8 cellular contexts compared by ENCODE assay signal in the genomic region with DNA sequence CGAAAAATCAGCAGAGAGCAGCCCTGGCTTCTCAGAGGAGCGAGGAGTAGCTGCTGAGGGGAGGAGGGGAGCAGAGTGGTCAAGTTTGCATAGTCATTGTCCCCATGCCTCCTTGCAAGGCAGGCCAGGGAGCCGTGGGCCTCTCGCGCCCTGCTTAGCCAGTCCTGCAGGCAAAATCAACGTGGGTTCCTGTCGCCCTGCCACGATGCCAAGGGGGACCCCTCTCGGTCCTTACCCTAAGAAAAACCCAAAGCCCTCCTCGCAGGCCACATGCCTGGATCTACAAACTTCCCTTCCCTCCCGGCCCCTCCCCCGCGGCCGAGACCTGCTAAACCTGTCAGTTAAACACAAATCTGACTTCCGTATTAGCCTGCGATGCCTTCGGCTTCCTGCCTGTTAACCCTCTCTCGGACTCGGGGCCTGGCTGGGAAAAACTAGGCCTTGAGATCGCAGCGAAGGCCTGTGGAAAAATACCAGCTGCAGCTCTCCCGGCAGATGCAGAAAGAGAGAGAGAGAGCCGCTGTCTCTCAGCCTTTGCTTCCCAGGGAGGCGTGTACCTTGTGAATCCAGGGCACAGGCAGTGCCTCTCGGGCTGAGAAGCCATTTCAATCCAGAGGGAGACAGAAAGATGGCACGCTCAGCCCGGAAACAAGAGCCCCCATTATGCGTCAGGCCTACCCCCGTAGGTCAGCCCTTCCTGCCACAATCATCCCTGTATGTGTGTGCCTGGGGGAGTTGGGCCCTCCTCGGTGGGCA. TPM values are rescaled to one million over a fixed set of nuclear protein-coding genes. Genes with fewer than 3 reads are reported as not detected.
A peak's percentile ranks its signal among the peaks of the same experiment; 100 is the strongest.
DNase-seq lines count a peak whose midpoint lies in the region; ATAC-seq and TF ChIP-seq lines count a peak whose summit lies in the region.

No MANE protein-coding gene starts in this region.

- H3K27ac ChIP-seq in HUES6 (ENCODE audit: low read depth, low read length): peak overlapping the region; percentile 100

- TF ChIP-seq CTCF in neural crest cell (conservative IDR thresholded peaks at IDR 0.05): no peak

- H3K27ac Mint-ChIP-seq in activated T-helper 2 cell treated with anti-CD3 and anti-CD28 coated beads, Interferon-gamma antibody, Interleukin-2, Interleukin-4, amounts not matched to agents 10 μg/mL and 5 μg/mL and 100 μg/mL, durations not matched to agents 14 hours and 24 hours and 36 hours: peak overlapping the region; percentile 100
- H3K27ac Mint-ChIP-seq in neural crest cell (ENCODE audit: unreplicated experiment): peak overlapping the region; percentile 99
- H3K27ac Mint-ChIP-seq in stimulated activated naive CD8-positive, alpha-beta T cell treated with anti-CD3 and anti-CD28 coated beads, Interleukin-15, amount 100 ng/mL, for 72 hours: peak overlapping the region; percentile 99 to 100

- H3K36me3 ChIP-seq in HUES6 (ENCODE audit: control insufficient read depth, insufficient read depth, low read length): peaks cover 14% of the 10 kb centered on the region

- peak; percentile 84 for DNase-seq in CD1c-positive myeloid dendritic cell (ENCODE audit: extremely low spot score)
- DNase-seq in activated T-helper 2 cell treated with anti-CD3 and anti-CD28 coated beads, Interferon-gamma antibody, Interleukin-2, Interleukin-4, amounts not matched to agents 10 μg/mL and 5 μg/mL and 100 μg/mL, durations not matched to agents 14 hours and 24 hours and 36 hours (ENCODE audit: low spot score): peak; percentile 62
- DNase-seq in fibroblast of the conjunctiva (ENCODE audit: low read depth): peak; percentile 63
- DNase-seq in neural crest cell (ENCODE audit: low read depth, low spot score): peak; percentile 61
- DNase-seq in stimulated activated naive CD8-positive, alpha-beta T cell treated with anti-CD3 and anti-CD28 coated beads, Interleukin-15, amount 100 ng/mL, for 72 hours: peak; percentile 62 to 81

- H3K36me3 Mint-ChIP-seq in activated T-helper 2 cell treated with anti-CD3 and anti-CD28 coated beads, Interferon-gamma antibody, Interleukin-2, Interleukin-4, amounts not matched to agents 10 μg/mL and 5 μg/mL and 100 μg/mL, durations not matched to agents 14 hours and 24 hours and 36 hours (ENCODE audit: low read depth): peaks cover 33% of the 10 kb centered on the region
- H3K36me3 Mint-ChIP-seq in neural crest cell (ENCODE audit: low read depth): no peaks in the 10 kb centered on the region

- H3K27me3 ChIP-seq in HUES6 (ENCODE audit: control insufficient read depth, insufficient read depth, low read length): no peaks in the 10 kb centered on the region

- intact Hi-C loops in activated T-helper 2 cell treated with anti-CD3 and anti-CD28 coated beads, Interferon-gamma antibody, Interleukin-2, Interleukin-4, amounts not matched to agents 10 μg/mL and 5 μg/mL and 100 μg/mL, durations not matched to agents 14 hours and 24 hours and 36 hours (cut with micrococcal nuclease): loop anchor here (2.0 to 10.0 kb wide), 7 partner anchors 23 to 257 kb away; a partner anchor contains a TSS

- H3K9ac ChIP-seq in HUES6 (ENCODE audit: low read length): peak overlapping the region; percentile 95

- no peaks in the 10 kb centered on the region for H3K9me3 ChIP-seq in HUES6 (ENCODE audit: control insufficient read depth, insufficient read depth, low read depth, low read length)

- H3K27me3 Mint-ChIP-seq in activated T-helper 2 cell treated with anti-CD3 and anti-CD28 coated beads, Interferon-gamma antibody, Interleukin-2, Interleukin-4, amounts not matched to agents 10 μg/mL and 5 μg/mL and 100 μg/mL, durations not matched to agents 14 hours and 24 hours and 36 hours (ENCODE audit: low read depth): no peaks in the 10 kb centered on the region
- no peaks in the 10 kb centered on the region for H3K27me3 Mint-ChIP-seq in neural crest cell (ENCODE audit: low read depth)
- H3K27me3 Mint-ChIP-seq in stimulated activated naive CD8-positive, alpha-beta T cell treated with anti-CD3 and anti-CD28 coated beads, Interleukin-15, amount 100 ng/mL, for 72 hours: no peaks in the 10 kb centered on the region

- H3K4me3 ChIP-seq in HUES6 (ENCODE audit: low read depth, low read length): peak overlapping the region; percentile 37; the same call in 1 of the 2 replicates

- peak; percentile 48 for ATAC-seq in GM19463 (IDR thresholded peaks at IDR 0.05; ENCODE audit: unreplicated experiment)
- ATAC-seq in stimulated activated naive CD8-positive, alpha-beta T cell treated with anti-CD3 and anti-CD28 coated beads, Interleukin-15, amount 100 ng/mL, for 72 hours: peak; percentile 72

- peaks cover 92% of the 10 kb centered on the region for H3K4me1 ChIP-seq in HUES6 (ENCODE audit: control insufficient read depth, insufficient read depth, low read length)

- peak overlapping the region; percentile 86 for H3K4me3 Mint-ChIP-seq in activated T-helper 2 cell treated with anti-CD3 and anti-CD28 coated beads, Interferon-gamma antibody, Interleukin-2, Interleukin-4, amounts not matched to agents 10 μg/mL and 5 μg/mL and 100 μg/mL, durations not matched to agents 14 hours and 24 hours and 36 hours (ENCODE audit: low read depth)
- H3K4me3 Mint-ChIP-seq in neural crest cell: no peak overlapping the region
- H3K4me3 Mint-ChIP-seq in stimulated activated naive CD8-positive, alpha-beta T cell treated with anti-CD3 and anti-CD28 coated beads, Interleukin-15, amount 100 ng/mL, for 72 hours: peak overlapping the region; percentile 93 to 98

- peaks cover 51% of the 10 kb centered on the region for H3K4me1 Mint-ChIP-seq in activated T-helper 2 cell treated with anti-CD3 and anti-CD28 coated beads, Interferon-gamma antibody, Interleukin-2, Interleukin-4, amounts not matched to agents 10 μg/mL and 5 μg/mL and 100 μg/mL, durations not matched to agents 14 hours and 24 hours and 36 hours (ENCODE audit: low read depth)
- H3K4me1 Mint-ChIP-seq in neural crest cell: peaks cover 48% of the 10 kb centered on the region
- peaks cover 47% of the 10 kb centered on the region for H3K4me1 Mint-ChIP-seq in stimulated activated naive CD8-positive, alpha-beta T cell treated with anti-CD3 and anti-CD28 coated beads, Interleukin-15, amount 100 ng/mL, for 72 hours

- H3K9me3 Mint-ChIP-seq in activated T-helper 2 cell treated with anti-CD3 and anti-CD28 coated beads, Interferon-gamma antibody, Interleukin-2, Interleukin-4, amounts not matched to agents 10 μg/mL and 5 μg/mL and 100 μg/mL, durations not matched to agents 14 hours and 24 hours and 36 hours: no peaks in the 10 kb centered on the region
- no peaks in the 10 kb centered on the region for H3K9me3 Mint-ChIP-seq in neural crest cell
- no peaks in the 10 kb centered on the region for H3K9me3 Mint-ChIP-seq in stimulated activated naive CD8-positive, alpha-beta T cell treated with anti-CD3 and anti-CD28 coated beads, Interleukin-15, amount 100 ng/mL, for 72 hours

TF ChIP-seq in PFSK-1, 5 proteins besides CTCF, POLR2A, EP300 and RAD21:
- TF ChIP-seq POLR2AphosphoS5 (IDR thresholded peaks at IDR 0.05; ENCODE audit: low read depth, low read length): peak; percentile 70
- TF ChIP-seq, protein P1, sequence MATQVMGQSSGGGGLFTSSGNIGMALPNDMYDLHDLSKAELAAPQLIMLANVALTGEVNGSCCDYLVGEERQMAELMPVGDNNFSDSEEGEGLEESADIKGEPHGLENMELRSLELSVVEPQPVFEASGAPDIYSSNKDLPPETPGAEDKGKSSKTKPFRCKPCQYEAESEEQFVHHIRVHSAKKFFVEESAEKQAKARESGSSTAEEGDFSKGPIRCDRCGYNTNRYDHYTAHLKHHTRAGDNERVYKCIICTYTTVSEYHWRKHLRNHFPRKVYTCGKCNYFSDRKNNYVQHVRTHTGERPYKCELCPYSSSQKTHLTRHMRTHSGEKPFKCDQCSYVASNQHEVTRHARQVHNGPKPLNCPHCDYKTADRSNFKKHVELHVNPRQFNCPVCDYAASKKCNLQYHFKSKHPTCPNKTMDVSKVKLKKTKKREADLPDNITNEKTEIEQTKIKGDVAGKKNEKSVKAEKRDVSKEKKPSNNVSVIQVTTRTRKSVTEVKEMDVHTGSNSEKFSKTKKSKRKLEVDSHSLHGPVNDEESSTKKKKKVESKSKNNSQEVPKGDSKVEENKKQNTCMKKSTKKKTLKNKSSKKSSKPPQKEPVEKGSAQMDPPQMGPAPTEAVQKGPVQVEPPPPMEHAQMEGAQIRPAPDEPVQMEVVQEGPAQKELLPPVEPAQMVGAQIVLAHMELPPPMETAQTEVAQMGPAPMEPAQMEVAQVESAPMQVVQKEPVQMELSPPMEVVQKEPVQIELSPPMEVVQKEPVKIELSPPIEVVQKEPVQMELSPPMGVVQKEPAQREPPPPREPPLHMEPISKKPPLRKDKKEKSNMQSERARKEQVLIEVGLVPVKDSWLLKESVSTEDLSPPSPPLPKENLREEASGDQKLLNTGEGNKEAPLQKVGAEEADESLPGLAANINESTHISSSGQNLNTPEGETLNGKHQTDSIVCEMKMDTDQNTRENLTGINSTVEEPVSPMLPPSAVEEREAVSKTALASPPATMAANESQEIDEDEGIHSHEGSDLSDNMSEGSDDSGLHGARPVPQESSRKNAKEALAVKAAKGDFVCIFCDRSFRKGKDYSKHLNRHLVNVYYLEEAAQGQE (IDR thresholded peaks at IDR 0.05; ENCODE audit: insufficient read depth in 1 of 2, low read depth in 2 of 2, low read length in 2 of 2): peak in 1 of 2 experiments; percentile 61; a peak in 1 of 4 replicates
- peak; percentile 84; the same call in 1 of the 2 replicates for TF ChIP-seq SIN3A (IDR thresholded peaks at IDR 0.05; ENCODE audit: borderline replicate concordance, insufficient read depth, low read length)
- TF ChIP-seq TAF1 (IDR thresholded peaks at IDR 0.05; ENCODE audit: borderline replicate concordance, insufficient read depth, low read length): peak; percentile 67; the same call in 1 of the 2 replicates
- peak; percentile 43 for TF ChIP-seq FOXP2 (optimal IDR thresholded peaks at IDR 0.05; ENCODE audit: borderline replicate concordance, extremely low read depth, extremely low read length, insufficient read depth)

RNA-seq across cellular contexts. Expression of a gene that starts 1.0 kb away (rescaled TPM):
- 12.2 TPM for polyA plus RNA-seq in PFSK-1 (2012; ENCODE audit: insufficient read length, low read depth)
- total RNA-seq in activated T-helper 2 cell treated with anti-CD3 and anti-CD28 coated beads, Interferon-gamma antibody, Interleukin-2, Interleukin-4, amounts not matched to agents 10 μg/mL and 5 μg/mL and 100 μg/mL, durations not matched to agents 14 hours and 24 hours and 36 hours: 45.7 and 46.7 TPM in 2 replicates
- 86.0 and 92.1 TPM in 2 replicates for total RNA-seq in neural crest cell

Comparison
In these comparisons a context has a peak if more than half of its experiments do, and no peak if none do; other contexts are left out.
1. Peak in every context shown above with its lines: DNase-seq, ATAC-seq, H3K4me3 ChIP-seq and H3K27ac ChIP-seq.